ENCODE assay signal across 13 cellular contexts in the genomic region with DNA sequence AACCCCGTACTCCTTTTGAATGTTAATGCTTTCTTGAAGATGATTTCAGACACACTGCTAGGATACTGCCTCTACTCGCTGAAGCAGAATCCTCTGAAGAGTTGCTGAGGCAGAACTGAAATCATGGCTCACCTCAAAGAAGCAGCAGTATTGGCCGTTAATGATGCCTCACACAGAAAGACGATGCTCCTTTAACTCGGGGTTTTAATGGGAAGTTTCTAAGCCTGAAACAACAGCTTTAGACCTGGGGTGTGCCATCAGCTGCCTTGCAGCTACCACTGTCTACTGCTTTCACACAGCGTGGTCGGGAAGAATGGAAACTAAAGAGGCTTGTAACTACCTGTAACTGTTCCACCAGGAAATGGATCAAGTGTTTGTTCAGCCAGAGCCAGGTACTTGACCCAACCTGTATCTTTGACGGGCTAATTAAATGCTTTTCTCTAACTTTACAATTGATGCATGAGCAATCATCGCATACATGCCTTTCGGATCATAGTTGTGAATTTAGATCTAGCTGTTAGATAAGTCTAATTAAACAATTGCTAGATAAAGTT. TPM values are rescaled to one million over a fixed set of nuclear protein-coding genes. Genes with fewer than 3 reads are reported as not detected.
DNase-seq lines count a peak whose midpoint lies in the region; ATAC-seq and TF ChIP-seq lines count a peak whose summit lies in the region.
"Had no signal": no experiment of that assay in that cellular context is flagged by ENCODE, and none has a peak within 500 bp of the region (broad histone marks: within the 10 kb centered on the region; RNA-seq: fewer than 3 reads in every experiment).

TSS of gene CTXN3 (plus strand) at position 86 of the 554 bp plus-strand sequence. CDS start 8,440 bp downstream, outside the sequence.

- intact Hi-C loops in lower lobe of right lung (cut with DNase I) (no loop called here), body of pancreas (cut with DNase I) (no loop called here), right cardiac atrium (cut with DNase I) (no loop called here)

- POLR2A ChIA-PET in RWPE1 (lab: Yijun Ruan, JAX; ENCODE audit: low non-redundant PET) = no interaction called here

- no peak for TF ChIP-seq POLR2A in body of pancreas (IDR thresholded peaks at IDR 0.05)

- peaks cover 6% of the 10 kb centered on the region for H3K4me1 ChIP-seq in lower lobe of right lung
- H3K4me1 ChIP-seq in body of pancreas = no peaks in the 10 kb centered on the region
- H3K4me1 ChIP-seq in right cardiac atrium (ENCODE audit: control insufficient read depth, insufficient read depth, low read length) = peaks cover 4% of the 10 kb centered on the region

- no peak within 1 kb of the TSS for H3K4me3 ChIP-seq in lower lobe of right lung
- H3K4me3 ChIP-seq in body of pancreas = no peak within 1 kb of the TSS
- H3K4me3 ChIP-seq in right cardiac atrium (ENCODE audit: low read length) = no peak within 1 kb of the TSS

- ATAC-seq in lower lobe of right lung (peak; percentile 74 to 93), body of pancreas (no peak), right cardiac atrium (no peak)

- H3K36me3 ChIP-seq in lower lobe of right lung (no peaks in the 10 kb centered on the region), body of pancreas (replicated peaks in 1 of 2; ENCODE audit: insufficient read depth in 1 of 2, low read depth in 2 of 2) (no peaks in the 10 kb centered on the region)

- 35 to 36% methylated on average over 10 of the region's 10 CpGs for WGBS in body of pancreas, 2 donors
- 86% methylated on average over 10 of the region's 10 CpGs for WGBS in right cardiac atrium

- peak within 1 kb of the TSS; percentile 79 for H3K27ac ChIP-seq in C4-2B
- peak within 1 kb of the TSS; percentile 46; the same call in 1 of the 2 replicates for H3K27ac ChIP-seq in RWPE1
- no peak within 1 kb of the TSS for H3K27ac ChIP-seq in lower lobe of right lung
- H3K27ac ChIP-seq in body of pancreas = no peak within 1 kb of the TSS
- no peak within 1 kb of the TSS for H3K27ac ChIP-seq in right cardiac atrium (ENCODE audit: low read length)

- CTCF ChIA-PET in RWPE1 (lab: Yijun Ruan, JAX) = no interaction called here

- H3K9me3 ChIP-seq in lower lobe of right lung = no peaks in the 10 kb centered on the region
- H3K9me3 ChIP-seq in body of pancreas = no peaks in the 10 kb centered on the region
- no peaks in the 10 kb centered on the region for H3K9me3 ChIP-seq in right cardiac atrium (ENCODE audit: control insufficient read depth, low read length)

- no peaks in the 10 kb centered on the region for H3K27me3 ChIP-seq in lower lobe of right lung (ENCODE audit: low read depth)
- no peaks in the 10 kb centered on the region for H3K27me3 ChIP-seq in body of pancreas
- no peaks in the 10 kb centered on the region for H3K27me3 ChIP-seq in right cardiac atrium (ENCODE audit: control insufficient read depth, insufficient read depth)

- DNase-seq in NCI-H1417 treated with DMSO at 0.1 percent for 48 hours (lab: John Stamatoyannopoulos, UW) (peak; percentile 53), RWPE1 (ENCODE audit: low spot score) (peak; percentile 33), lower lobe of right lung (no peak), body of pancreas (no peak), right cardiac atrium (no peak), GM20000 (ENCODE audit: low spot score) (no peak)
- DNase-seq in stimulated activated CD8-positive, alpha-beta memory T cell treated with anti-CD3 and anti-CD28 coated beads, Interleukin-4, amount 100 ng/mL, for 48 hours = no peak
- DNase-seq: activated CD4-positive, alpha-beta T cell treated with anti-CD3 and anti-CD28 coated beads for 1 hour had no signal

- TF ChIP-seq CTCF in C4-2B (conservative IDR thresholded peaks at IDR 0.05) (no peak), RWPE1 (conservative IDR thresholded peaks at IDR 0.05; ENCODE audit: low read depth) (no peak), lower lobe of right lung (IDR thresholded peaks at IDR 0.05) (no peak), body of pancreas (IDR thresholded peaks at IDR 0.05) (no peak), GM20000 (IDR thresholded peaks at IDR 0.05; ENCODE audit: extremely low read depth, missing control alignments) (no peak)

RNA-seq across cellular contexts. Expression of gene CTXN3, which starts in this region (rescaled TPM):
- total RNA-seq in lower lobe of right lung = not detected
- total RNA-seq in body of pancreas = not detected
- not detected for total RNA-seq in right cardiac atrium
- not detected for polyA plus RNA-seq in right cardiac atrium
- total RNA-seq: A673; activated T-helper 1 cell treated with anti-CD3 and anti-CD28 coated beads, Interleukin-12 subunit alpha, Interleukin-12 subunit beta, Interleukin-2, Interleukin-4 antibody, amounts not matched to agents 30 ng/mL and 10 ng/mL and 1 ng/mL, durations not matched to agents 14 hours and 24 hours and 36 hours; endothelial cell of umbilical vein; myocyte had no signal
- polyA plus RNA-seq: endothelial cell of umbilical vein had no signal

Comparison
In these comparisons a context has a peak if more than half of its experiments do, and no peak if none do; other contexts are left out.
1. Peak in ATAC-seq in lower lobe of right lung; RNA of the gene not detected or under 1 TPM.
2. H3K27ac ChIP-seq: peak in C4-2B (single experiment) and RWPE1 (single experiment); none in lower lobe of right lung (single experiment), body of pancreas (0 of 4) and right cardiac atrium (single experiment).
3. DNase-seq: peak in NCI-H1417 treated with DMSO at 0.1 percent for 48 hours (single experiment) and RWPE1 (single experiment); none in lower lobe of right lung (single experiment), body of pancreas (0 of 4), right cardiac atrium (0 of 3), GM20000 (single experiment) and stimulated activated CD8-positive, alpha-beta memory T cell treated with anti-CD3 and anti-CD28 coated beads, Interleukin-4, amount 100 ng/mL, for 48 hours (single experiment).